Comparison of ENCODE assay signal across 17 cellular contexts in genomic region chr6:52572536-52572935, GRCh38. TPM values are rescaled to one million over a fixed set of nuclear protein-coding genes. Genes with fewer than 3 reads are reported as not detected.
DNase-seq lines count a peak whose midpoint lies in the region; ATAC-seq, FAIRE-seq and TF ChIP-seq lines count a peak whose summit lies in the region.
"Had no signal": no experiment of that assay in that cellular context is flagged by ENCODE, and none has a peak within 500 bp of the region (broad histone marks: within the 10 kb centered on the region; RNA-seq: fewer than 3 reads in every experiment).

No MANE protein-coding gene starts in this region.

- peaks cover 13% of the 10 kb centered on the region for H3K27me3 Mint-ChIP-seq in activated naive CD4-positive, alpha-beta T cell treated with anti-CD3 and anti-CD28 coated beads, Interleukin-2, amount 10 ng/mL, durations not matched to agents 7 days and 5 days

- H3K4me3 ChIP-seq in AG04449 (ENCODE audit: low read depth, low read length) (peak overlapping the region; percentile 95), MG63 (peak overlapping the region; percentile 87), endothelial cell of umbilical vein (replicated peaks in 1 of 3; ENCODE audit: insufficient read depth in 1 of 3, low read depth in 1 of 3, low read length in 3 of 3) (peak overlapping the region in 1 of 3 experiments; percentile 85), pancreas (no peak overlapping the region)
- no peak overlapping the region for H3K4me3 ChIP-seq in effector memory CD4-positive, alpha-beta T cell (ENCODE audit: insufficient read depth, low read depth, low read length, poor library complexity, severe bottlenecking)

- no peak for TF ChIP-seq CTCF in AG04449 (IDR thresholded peaks at IDR 0.05; ENCODE audit: insufficient read depth, low read length, missing control alignments)
- no peak for TF ChIP-seq CTCF in endothelial cell of umbilical vein (IDR thresholded peaks at IDR 0.05; ENCODE audit: extremely low read depth in 1 of 2, insufficient read depth in 1 of 2, low read depth in 1 of 2, low read length in 2 of 2)
- no peak for TF ChIP-seq CTCF in pancreas (IDR thresholded peaks at IDR 0.05)

- WGBS in pancreas, 2 donors: 91 to 92% methylated on average over 4 of the region's 4 CpGs

- no peaks in the 10 kb centered on the region for H4K20me1 ChIP-seq in endothelial cell of umbilical vein (replicated peaks; ENCODE audit: control insufficient read depth, extremely low read depth, insufficient read depth, low read length)

- no peak overlapping the region for H3K27ac Mint-ChIP-seq in activated naive CD4-positive, alpha-beta T cell treated with anti-CD3 and anti-CD28 coated beads, Interleukin-2, amount 10 ng/mL, durations not matched to agents 7 days and 5 days

- H3K36me3 ChIP-seq in MG63: peaks cover 88% of the 10 kb centered on the region
- no peaks in the 10 kb centered on the region for H3K36me3 ChIP-seq in endothelial cell of umbilical vein (ENCODE audit: control insufficient read depth in 2 of 2, extremely low read depth in 1 of 2, insufficient read depth in 2 of 2, low read length in 2 of 2)
- no peaks in the 10 kb centered on the region for H3K36me3 ChIP-seq in pancreas
- H3K36me3 ChIP-seq in effector memory CD4-positive, alpha-beta T cell (ENCODE audit: control insufficient read depth, insufficient read depth, low read length): no peaks in the 10 kb centered on the region
- H3K36me3 ChIP-seq: upper lobe of left lung had no signal

- no peak overlapping the region for H2AFZ ChIP-seq in endothelial cell of umbilical vein (ENCODE audit: low read depth, low read length)

- no peaks in the 10 kb centered on the region for H3K9me3 ChIP-seq in MG63
- H3K9me3 ChIP-seq in endothelial cell of umbilical vein (replicated peaks; ENCODE audit: control insufficient read depth, insufficient read depth, low read length): no peaks in the 10 kb centered on the region
- H3K9me3 ChIP-seq in pancreas: no peaks in the 10 kb centered on the region
- no peaks in the 10 kb centered on the region for H3K9me3 ChIP-seq in effector memory CD4-positive, alpha-beta T cell (ENCODE audit: control insufficient read depth, low read length)
- H3K9me3 ChIP-seq: upper lobe of left lung had no signal

- FAIRE-seq in endothelial cell of umbilical vein (lab: Jason Lieb, UNC) (no peak), pancreas (lab: Jason Lieb, UNC) (no peak)

- ATAC-seq in pancreas: no peak
- ATAC-seq: left colon had no signal

- peak overlapping the region; percentile 58 for H3K27ac ChIP-seq in endothelial cell of umbilical vein (ENCODE audit: insufficient read depth, low read depth, low read length)
- H3K27ac ChIP-seq in pancreas: peak overlapping the region in 3 of 4 donors; percentile 9 to 38 (median 16)
- H3K27ac ChIP-seq in effector memory CD4-positive, alpha-beta T cell (ENCODE audit: insufficient read depth, low read length, poor library complexity, severe bottlenecking): no peak overlapping the region

- CTCF ChIA-PET in AG04449 (lab: Yijun Ruan, JAX): interaction anchor here (0.7 to 6.5 kb wide), 8 partner anchors 20 to 160 kb away, joined by 3 to 60 read pairs (median 6); no protein-coding TSS in a partner anchor
- CTCF ChIA-PET in endothelial cell of umbilical vein (lab: Charles Lee): interaction anchor here (1.0 to 2.4 kb wide), 8 partner anchors 21 to 165 kb away, joined by 3 to 9 read pairs (median 4); no protein-coding TSS in a partner anchor
- CTCF ChIA-PET in activated naive CD4-positive, alpha-beta T cell treated with anti-CD3 and anti-CD28 coated beads, Interleukin-2, amount 10 ng/mL, durations not matched to agents 7 days and 5 days (lab: Charles Lee): no interaction called here

- H3K79me2 ChIP-seq in endothelial cell of umbilical vein (ENCODE audit: control insufficient read depth, insufficient read depth, low read length): peaks cover 88% of the 10 kb centered on the region

- H3K9ac ChIP-seq in endothelial cell of umbilical vein (replicated peaks; ENCODE audit: extremely low read depth, insufficient read depth, low read length): no peak overlapping the region

- H3K27me3 ChIP-seq in MG63 (no peaks in the 10 kb centered on the region), endothelial cell of umbilical vein (ENCODE audit: control insufficient read depth in 2 of 2, insufficient read depth in 2 of 2, low read length in 2 of 2) (no peaks in the 10 kb centered on the region), pancreas (no peaks in the 10 kb centered on the region)
- no peaks in the 10 kb centered on the region for H3K27me3 ChIP-seq in effector memory CD4-positive, alpha-beta T cell (replicated peaks; ENCODE audit: control insufficient read depth, insufficient read depth, low read length, poor library complexity, severe bottlenecking)
- H3K27me3 ChIP-seq: upper lobe of left lung had no signal

- POLR2A ChIA-PET in AG04449 (lab: Yijun Ruan, JAX): interaction anchor here (1.1 to 1.7 kb wide), 3 partner anchors 21 to 153 kb away, joined by 3 to 5 read pairs (median 4); partner anchors contain the start of gene EFHC1
- POLR2A ChIA-PET in endothelial cell of umbilical vein (lab: Charles Lee): interaction anchor here (0.6 kb wide), 1 partner anchor 13 kb away, joined by 5 read pairs; no protein-coding TSS in a partner anchor

- intact Hi-C loops in endothelial cell of umbilical vein (cut with micrococcal nuclease): loop anchor here (10.0 kb wide), 1 partner anchor 288 kb away; the partner anchor contains the start of gene MCM3
- intact Hi-C loops in pancreas (cut with DNase I): no loop called here

- no peak overlapping the region for H3K4me2 ChIP-seq in endothelial cell of umbilical vein (ENCODE audit: insufficient read depth, low read length)

- TF ChIP-seq POLR2A in endothelial cell of umbilical vein (IDR thresholded peaks at IDR 0.05; ENCODE audit: low read depth, low read length): no peak

- H3K4me1 ChIP-seq in endothelial cell of umbilical vein (ENCODE audit: control insufficient read depth, extremely low read depth, insufficient read depth, low read length): peaks cover 74% of the 10 kb centered on the region
- peaks cover 0 to 4% (median 3%) of the 10 kb centered on the region in 3 donors for H3K4me1 ChIP-seq in pancreas
- peaks cover 26% of the 10 kb centered on the region for H3K4me1 ChIP-seq in effector memory CD4-positive, alpha-beta T cell (ENCODE audit: control insufficient read depth, insufficient read depth, low read length, poor library complexity, severe bottlenecking)

- H3K4me1 Mint-ChIP-seq in activated naive CD4-positive, alpha-beta T cell treated with anti-CD3 and anti-CD28 coated beads, Interleukin-2, amount 10 ng/mL, durations not matched to agents 7 days and 5 days: peaks cover 33% of the 10 kb centered on the region

- no peaks in the 10 kb centered on the region for H3K36me3 Mint-ChIP-seq in activated naive CD4-positive, alpha-beta T cell treated with anti-CD3 and anti-CD28 coated beads, Interleukin-2, amount 10 ng/mL, durations not matched to agents 7 days and 5 days

- H3K9me3 Mint-ChIP-seq in activated naive CD4-positive, alpha-beta T cell treated with anti-CD3 and anti-CD28 coated beads, Interleukin-2, amount 10 ng/mL, durations not matched to agents 7 days and 5 days: no peaks in the 10 kb centered on the region

- DNase-seq in AG04449 (ENCODE audit: low read depth, low spot score) (no peak), MG63 (no peak), endothelial cell of umbilical vein (ENCODE audit: low read depth, low spot score) (no peak), pancreas (no peak), cerebellar nuclear complex (lab: John Stamatoyannopoulos, UW) (no peak), CD1c-positive myeloid dendritic cell (ENCODE audit: extremely low spot score) (no peak)
- DNase-seq in effector memory CD4-positive, alpha-beta T cell: no peak
- DNase-seq in activated naive CD4-positive, alpha-beta T cell treated with anti-CD3 and anti-CD28 coated beads, Interleukin-2, amount 10 ng/mL, durations not matched to agents 7 days and 5 days: no peak
- DNase-seq: activated CD4-positive, CD25-positive, alpha-beta regulatory T cell; activated T-cell treated with anti-CD3 and anti-CD28 coated beads, Interleukin-2, amount 50 U/mL, for 1 hour; AML-193; amygdala; effector CD8-positive, alpha-beta T cell; Kasumi-1; left colon; NCI-H2029 treated with DMSO at 0.1 percent for 48 hours; upper lobe of left lung had no signal

- dilution Hi-C loops in endothelial cell of umbilical vein (cut with MboI; ENCODE audit: extremely low pct_ligation_motif_present, low sequenced_read_pairs): no loop called here

- H3K9me1 ChIP-seq in endothelial cell of umbilical vein (replicated peaks; ENCODE audit: control insufficient read depth, extremely low read depth, insufficient read depth, low read length): no peaks in the 10 kb centered on the region

- no TSS peak for BruUV-seq in endothelial cell of umbilical vein (replicated peaks; lab: Mats Ljungman, UMichigan)

- no peak overlapping the region for H3K4me3 Mint-ChIP-seq in activated naive CD4-positive, alpha-beta T cell treated with anti-CD3 and anti-CD28 coated beads, Interleukin-2, amount 10 ng/mL, durations not matched to agents 7 days and 5 days

TF ChIP-seq in endothelial cell of umbilical vein, 7 proteins besides CTCF, POLR2A, EP300 and RAD21 (continues in another document):
- TF ChIP-seq MYC (IDR thresholded peaks at IDR 0.05; ENCODE audit: low read depth, low read length): no peak
- no peak for TF ChIP-seq POLR2AphosphoS5 (IDR thresholded peaks at IDR 0.05; ENCODE audit: insufficient read depth, low read depth, low read length)
- TF ChIP-seq MAX (IDR thresholded peaks at IDR 0.05; ENCODE audit: insufficient read depth, insufficient read length): no peak
- no peak for TF ChIP-seq FOS (IDR thresholded peaks at IDR 0.05; ENCODE audit: borderline replicate concordance, insufficient read depth, low read length)
- no peak for TF ChIP-seq EZH2 (IDR thresholded peaks at IDR 0.05; ENCODE audit: borderline replicate concordance, low read depth, low read length, severe bottlenecking)
- TF ChIP-seq JUN (IDR thresholded peaks at IDR 0.05; ENCODE audit: borderline replicate concordance, insufficient read depth, insufficient read length, low read depth): no peak

RNA-seq across cellular contexts. Expression of gene TRAM2, which starts 4.3 kb away (rescaled TPM):
- total RNA-seq in MG63 (2014; rRNA removed; shearing (Covaris generic); ENCODE audit: low replicate concordance): 206 and 243 TPM in 2 replicates
- 85.9 and 98.6 TPM in 2 replicates for total RNA-seq in endothelial cell of umbilical vein
- polyA plus RNA-seq in endothelial cell of umbilical vein: 79.5 and 85.7 TPM in 2 replicates
- 79.3 and 81.1 TPM in 2 replicates for polyA plus RNA-seq in endothelial cell of umbilical vein (2011; cell fraction: cytosol; rRNA removed)
- polyA plus RNA-seq in endothelial cell of umbilical vein (2011; cell fraction: nucleus; rRNA removed): 129 and 133 TPM in 2 replicates
- polyA plus RNA-seq in endothelial cell of umbilical vein (2012): 35.6 and 64.2 TPM in 2 replicates
- polyA minus RNA-seq in endothelial cell of umbilical vein: 123 and 155 TPM in 2 replicates
- 11.6 TPM for polyA minus RNA-seq in endothelial cell of umbilical vein (2011; cell fraction: cytosol; rRNA and poly(A)+ RNA removed)
- polyA minus RNA-seq in endothelial cell of umbilical vein (2011; cell fraction: nucleus; rRNA and poly(A)+ RNA removed): 51.9 and 71.3 TPM in 2 replicates
- 10 to 100 TPM in 1 of 6 donors, 1 to 10 TPM in 5; 3.9 to 11.2 (median 6.1) TPM for total RNA-seq in pancreas
- polyA plus RNA-seq in pancreas: 1 to 10 TPM; 1.9 to 3.2 TPM

Comparison
In these comparisons a context has a peak if more than half of its experiments do, and no peak if none do; other contexts are left out.
1. H3K4me3 ChIP-seq: peak in AG04449 (single experiment) and MG63 (single experiment); none in pancreas (0 of 4) and effector memory CD4-positive, alpha-beta T cell (single experiment).